8 cellular contexts compared by ENCODE assay signal in the genomic region with DNA sequence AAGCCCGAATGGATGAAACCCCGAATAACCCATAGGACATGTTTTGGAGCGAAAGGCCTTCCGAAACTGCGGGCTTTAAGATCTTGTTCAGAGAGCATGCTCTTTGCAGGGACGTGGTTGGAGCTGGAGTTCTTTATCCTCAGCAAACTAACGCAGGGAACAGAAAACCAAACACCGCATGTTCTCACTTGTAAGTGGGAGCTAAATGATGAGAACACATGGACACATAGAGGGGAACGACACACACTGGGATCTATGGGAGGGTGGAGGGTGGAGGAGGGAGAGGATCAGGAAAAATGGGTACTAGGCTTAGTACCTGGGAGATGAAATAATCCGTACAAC.
A peak's percentile ranks its signal among the peaks of the same experiment; 100 is the strongest.
DNase-seq lines count a peak whose midpoint lies in the region; ATAC-seq and TF ChIP-seq lines count a peak whose summit lies in the region.

No MANE protein-coding gene starts in this region.

- H3K9me3 ChIP-seq in HUES48 (ENCODE audit: control insufficient read depth, insufficient read depth, low read length) (no peaks in the 10 kb centered on the region), subcutaneous abdominal adipose tissue (ENCODE audit: control insufficient read depth in 5 of 5, low read length in 5 of 5) (no peaks in the 10 kb centered on the region)

- TF ChIP-seq CTCF in GM12864 (IDR thresholded peaks at IDR 0.05; ENCODE audit: low read depth, low read length, missing control alignments) (no peak), astrocyte of the cerebellum (IDR thresholded peaks at IDR 0.05; ENCODE audit: low read depth, low read length, missing control alignments) (no peak), kidney epithelial cell (IDR thresholded peaks at IDR 0.05; ENCODE audit: insufficient read depth, low read length, poor library complexity, severe bottlenecking) (no peak)

- in situ Hi-C loops in astrocyte of the cerebellum (cut with HindIII; ENCODE audit: low sequenced_read_pairs): no loop called here

- H3K4me1 ChIP-seq in HUES48 (ENCODE audit: control insufficient read depth, insufficient read depth, low read length) (peaks cover 21% of the 10 kb centered on the region), subcutaneous abdominal adipose tissue (ENCODE audit: control insufficient read depth in 5 of 5, insufficient read depth in 5 of 5, low read length in 5 of 5) (peaks cover 0 to 25% (median 14%) of the 10 kb centered on the region in 5 donors)

- H3K27ac ChIP-seq in HUES48 (ENCODE audit: low read depth, low read length) (peak overlapping the region; percentile 93), subcutaneous abdominal adipose tissue (ENCODE audit: low read depth, low read length) (peak overlapping the region; percentile 86)

- ATAC-seq in HG03571 (IDR thresholded peaks at IDR 0.05; ENCODE audit: unreplicated experiment): no peak

- DNase-seq in GM12864 (ENCODE audit: low read depth) (no peak), astrocyte of the cerebellum (ENCODE audit: low read depth) (no peak), kidney epithelial cell (ENCODE audit: low read depth) (no peak), inferior parietal cortex (ENCODE audit: extremely low spot score) (no peak), NCI-H2029 (lab: John Stamatoyannopoulos, UW) (no peak)

- H3K27me3 ChIP-seq in HUES48 (ENCODE audit: control insufficient read depth, insufficient read depth, low read length): no peaks in the 10 kb centered on the region
- H3K27me3 ChIP-seq in kidney epithelial cell (ENCODE audit: control insufficient read depth, insufficient read depth, low read length): no peaks in the 10 kb centered on the region
- no peaks in the 10 kb centered on the region for H3K27me3 ChIP-seq in subcutaneous abdominal adipose tissue (ENCODE audit: control insufficient read depth in 5 of 5, insufficient read depth in 4 of 5, low read length in 5 of 5)

- H3K36me3 ChIP-seq in HUES48 (ENCODE audit: control insufficient read depth, insufficient read depth, low read length) (no peaks in the 10 kb centered on the region), kidney epithelial cell (ENCODE audit: control insufficient read depth, insufficient read depth, low read length) (no peaks in the 10 kb centered on the region), subcutaneous abdominal adipose tissue (ENCODE audit: control insufficient read depth in 5 of 5, insufficient read depth in 5 of 5, low read length in 5 of 5) (no peaks in the 10 kb centered on the region)

- H3K9ac ChIP-seq in HUES48 (ENCODE audit: low read depth, low read length) (peak overlapping the region; percentile 81), subcutaneous abdominal adipose tissue (ENCODE audit: low read length in 5 of 5) (peak overlapping the region; percentile 71 to 84 (median 79))

- peak overlapping the region; percentile 56 for H3K4me3 ChIP-seq in GM12864 (ENCODE audit: low read depth, low read length)
- H3K4me3 ChIP-seq in HUES48 (ENCODE audit: low read depth, low read length): peak overlapping the region; percentile 73
- peak overlapping the region; percentile 69 for H3K4me3 ChIP-seq in astrocyte of the cerebellum (ENCODE audit: low read depth, low read length)
- peak overlapping the region; percentile 53 for H3K4me3 ChIP-seq in kidney epithelial cell (ENCODE audit: low read depth, low read length)
- peak overlapping the region; percentile 79 to 83 (median 82) for H3K4me3 ChIP-seq in subcutaneous abdominal adipose tissue (ENCODE audit: low read depth in 1 of 5, low read length in 5 of 5)
